7 cellular contexts compared by ENCODE assay signal in genomic region chr16:68528686-68529379, GRCh38. TPM values are rescaled to one million over a fixed set of nuclear protein-coding genes. Genes with fewer than 3 reads are reported as not detected.
DNase-seq lines count a peak whose midpoint lies in the region; ATAC-seq, FAIRE-seq and TF ChIP-seq lines count a peak whose summit lies in the region.

No MANE protein-coding gene starts in this region.

- FAIRE-seq in bronchial epithelial cell (lab: Jason Lieb, UNC) = peak; percentile 93
- peak; percentile 44 for FAIRE-seq in kidney (lab: Jason Lieb, UNC)

- no peaks in the 10 kb centered on the region for H3K27me3 Mint-ChIP-seq in activated B cell treated with CpG ODN at 0.5 μM for 24 hours

- H3K4me3 Mint-ChIP-seq in activated B cell treated with CpG ODN at 0.5 μM for 24 hours = peak overlapping the region; percentile 88

- H3K9ac ChIP-seq in kidney (ENCODE audit: low read length in 2 of 2) = peak overlapping the region in 1 of 2 donors; percentile 41

- TF ChIP-seq CTCF in activated B cell treated with CpG ODN at 0.5 μM for 24 hours (IDR thresholded peaks at IDR 0.05) (no peak), bronchial epithelial cell (IDR thresholded peaks at IDR 0.05; ENCODE audit: insufficient read depth, low read length, severe bottlenecking) (peak; percentile 97), kidney (IDR thresholded peaks at IDR 0.05; ENCODE audit: borderline replicate concordance, extremely low read depth, insufficient read depth) (peak; percentile 99)

- H3K27ac Mint-ChIP-seq in activated B cell treated with CpG ODN at 0.5 μM for 24 hours = peak overlapping the region; percentile 63

- H3K4me1 Mint-ChIP-seq in activated B cell treated with CpG ODN at 0.5 μM for 24 hours = peaks cover 24% of the 10 kb centered on the region

- H3K4me1 ChIP-seq in kidney (ENCODE audit: control insufficient read depth in 1 of 2, insufficient read depth in 1 of 2, low read depth in 1 of 2, low read length in 2 of 2) = peaks cover 5 to 10% of the 10 kb centered on the region in 2 donors

- peaks cover 2% of the 10 kb centered on the region for H3K36me3 Mint-ChIP-seq in activated B cell treated with CpG ODN at 0.5 μM for 24 hours (ENCODE audit: low read depth)

- DNase-seq in NCI-H226 = peak; percentile 51
- DNase-seq in activated B cell treated with CpG ODN at 0.5 μM for 24 hours = peak; percentile 81
- DNase-seq in bronchial epithelial cell (ENCODE audit: low read depth) = peak; percentile 68
- DNase-seq in kidney = peak; percentile 92
- DNase-seq in stimulated activated CD4-positive, alpha-beta T cell treated with anti-CD3 and anti-CD28 coated beads, Interleukin-1b, Interleukin-23, amount 100 ng/mL, for 4 hours (ENCODE audit: low read depth in 2 of 2) = peak; percentile 84 to 89

- H3K27ac ChIP-seq in kidney (ENCODE audit: low read depth in 2 of 2, low read length in 2 of 2) = peak overlapping the region in 1 of 2 donors; percentile 18

- no peaks in the 10 kb centered on the region for H3K9me3 ChIP-seq in kidney (ENCODE audit: control insufficient read depth in 1 of 2, low read length in 2 of 2)

- H3K4me3 ChIP-seq in bronchial epithelial cell (ENCODE audit: low read depth, low read length) = peak overlapping the region; percentile 8
- peak overlapping the region; percentile 31 to 82 for H3K4me3 ChIP-seq in kidney (ENCODE audit: low read length in 2 of 2)

- no peaks in the 10 kb centered on the region for H3K9me3 Mint-ChIP-seq in activated B cell treated with CpG ODN at 0.5 μM for 24 hours

- H3K36me3 ChIP-seq in bronchial epithelial cell (ENCODE audit: control insufficient read depth, insufficient read depth, low read length) = no peaks in the 10 kb centered on the region
- no peaks in the 10 kb centered on the region for H3K36me3 ChIP-seq in kidney (ENCODE audit: control insufficient read depth in 1 of 2, insufficient read depth in 2 of 2, low read length in 2 of 2)

- peak; percentile 73 for ATAC-seq in GM18505 (IDR thresholded peaks at IDR 0.05; ENCODE audit: unreplicated experiment)
- ATAC-seq in HG03175 (IDR thresholded peaks at IDR 0.05; ENCODE audit: unreplicated experiment) = peak; percentile 81
- peak; percentile 82 for ATAC-seq in activated B cell treated with CpG ODN at 0.5 μM for 24 hours (ENCODE audit: low read depth)

- H3K27me3 ChIP-seq in bronchial epithelial cell (ENCODE audit: control insufficient read depth, insufficient read depth, low read length) = no peaks in the 10 kb centered on the region

- TF ChIP-seq POLR2A in GM18505 (IDR thresholded peaks at IDR 0.05; ENCODE audit: borderline replicate concordance, extremely low read depth, insufficient read depth, insufficient read length) = no peak

- intact Hi-C loops in activated B cell treated with CpG ODN at 0.5 μM for 24 hours (cut with micrococcal nuclease) (loop anchor here (1.0 to 2.0 kb wide), 6 partner anchors 64 to 758 kb away; no protein-coding TSS in a partner anchor), kidney (cut with DNase I) (no loop called here)

- POLR2A ChIA-PET in activated B cell treated with CpG ODN at 0.5 μM for 24 hours (lab: Charles Lee) = interaction anchor here (0.6 to 2.5 kb wide), 6 partner anchors 11 to 604 kb away, joined by 3 to 8 read pairs (median 6); partner anchors contain the start of genes CHTF8, TANGO6 and UTP4

- CTCF ChIA-PET in activated B cell treated with CpG ODN at 0.5 μM for 24 hours (lab: Charles Lee) = interaction anchor here (0.6 to 3.7 kb wide), 19 partner anchors 9 to 1294 kb away, joined by 3 to 51 read pairs (median 4); no protein-coding TSS in a partner anchor

RNA-seq across cellular contexts. Expression of gene ZFP90, which starts 10.3 kb away (rescaled TPM):
- 18.8 and 25.1 TPM in 2 replicates for total RNA-seq in activated B cell treated with CpG ODN at 0.5 μM for 24 hours
- 18.4 and 21.5 TPM in 2 replicates for total RNA-seq in bronchial epithelial cell
- total RNA-seq in kidney = 30.3 TPM
- 10.9 TPM for polyA plus RNA-seq in kidney (ENCODE audit: insufficient read depth, low read depth, low replicate concordance)
